1 cellular context compared by ENCODE assay signal in the genomic region with DNA sequence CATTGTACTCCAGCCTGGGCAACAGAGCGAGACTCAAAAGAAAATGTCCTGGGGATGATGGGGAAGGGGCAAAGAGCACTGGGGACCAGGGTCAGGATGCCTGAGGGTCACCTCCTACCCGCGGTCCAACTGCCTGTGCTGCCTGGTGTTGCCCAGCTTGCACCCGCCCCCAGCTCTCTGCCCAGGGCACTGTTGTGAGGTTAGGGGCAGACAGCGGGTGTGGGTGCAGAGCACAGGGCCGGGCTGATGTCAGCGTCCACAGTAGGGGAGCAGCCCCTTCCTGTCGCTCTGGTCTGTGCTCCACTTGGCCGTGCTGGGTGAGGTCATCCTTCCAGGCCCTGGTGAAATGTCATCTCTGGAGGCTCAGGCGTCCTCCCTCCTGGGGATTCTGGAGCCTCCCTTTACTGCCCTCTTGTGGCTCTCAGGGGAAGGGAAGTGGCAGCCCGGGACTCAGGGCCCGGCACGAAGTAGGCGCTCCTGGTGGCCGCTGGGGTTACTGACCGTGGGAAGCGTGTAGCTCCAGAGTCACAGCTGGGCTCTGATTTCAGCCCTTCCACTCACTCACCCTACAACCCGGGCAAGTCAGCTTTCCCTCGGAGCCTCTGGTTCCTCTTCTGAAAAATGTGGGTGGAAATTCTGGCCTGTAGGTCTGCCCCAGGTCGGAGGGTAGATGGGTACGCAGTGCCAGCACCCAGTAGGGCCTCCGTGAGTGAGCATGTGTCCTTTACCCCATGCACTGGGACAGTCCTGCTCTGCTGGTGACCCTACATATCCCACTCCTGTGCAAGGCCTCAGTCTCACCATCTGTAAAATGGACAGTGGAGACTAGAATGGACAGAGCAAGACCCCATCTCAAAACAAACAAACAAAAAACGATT.
TF ChIP-seq lines count a peak whose summit lies in the region.

No MANE protein-coding gene starts in this region.

TF ChIP-seq in GM12878, 131 proteins besides CTCF, POLR2A, EP300 and RAD21 (continued from another document and continues in another):
- peak; percentile 80 for TF ChIP-seq ZNF592 (IDR thresholded peaks at IDR 0.05)
- TF ChIP-seq POU2F2 (IDR thresholded peaks at IDR 0.05; ENCODE audit: borderline replicate concordance, low read depth, low read length), result 0 out of 3 replicates have a peak, but pooled peaks have one; percentile 44
- peak; percentile 36; the same call in 1 of the 2 replicates for TF ChIP-seq ZNF207 (IDR thresholded peaks at IDR 0.05; ENCODE audit: borderline replicate concordance)
- TF ChIP-seq SMAD1 (IDR thresholded peaks at IDR 0.05; ENCODE audit: low read depth, partially characterized antibody), result no peak
- TF ChIP-seq ZSCAN29 (IDR thresholded peaks at IDR 0.05), result no peak
- TF ChIP-seq ZNF217 (IDR thresholded peaks at IDR 0.05), result peak; percentile 14; the same call in 1 of the 2 replicates
- no peak for TF ChIP-seq IRF5 (IDR thresholded peaks at IDR 0.05; ENCODE audit: borderline replicate concordance)
- TF ChIP-seq CREM (IDR thresholded peaks at IDR 0.05; ENCODE audit: low read depth), result peak; percentile 27; the same call in 1 of the 2 replicates
- TF ChIP-seq CBX3 (IDR thresholded peaks at IDR 0.05; ENCODE audit: borderline replicate concordance, low read depth), result no peak
- peak; percentile 79 for TF ChIP-seq NR2F1 (conservative IDR thresholded peaks at IDR 0.05)
- peak; percentile 43 to 69; a peak in 2 of 4 replicates for TF ChIP-seq BHLHE40 (IDR thresholded peaks at IDR 0.05; ENCODE audit: borderline replicate concordance in 1 of 2, low read depth in 2 of 2, low read length in 1 of 2)
- TF ChIP-seq CHD2 (IDR thresholded peaks at IDR 0.05; ENCODE audit: borderline replicate concordance, low read depth, low read length), result no peak
- TF ChIP-seq RELA (IDR thresholded peaks at IDR 0.05; ENCODE audit: borderline replicate concordance, partially characterized antibody), result peak; percentile 40
- peak; percentile 93 for TF ChIP-seq MEF2B (IDR thresholded peaks at IDR 0.05; ENCODE audit: partially characterized antibody, poor library complexity, severe bottlenecking)
- 0 out of 2 replicates have a peak, but pooled peaks have one; percentile 25 for TF ChIP-seq MEF2A (IDR thresholded peaks at IDR 0.05; ENCODE audit: insufficient read depth, low read depth, low read length)
- TF ChIP-seq, protein P1, sequence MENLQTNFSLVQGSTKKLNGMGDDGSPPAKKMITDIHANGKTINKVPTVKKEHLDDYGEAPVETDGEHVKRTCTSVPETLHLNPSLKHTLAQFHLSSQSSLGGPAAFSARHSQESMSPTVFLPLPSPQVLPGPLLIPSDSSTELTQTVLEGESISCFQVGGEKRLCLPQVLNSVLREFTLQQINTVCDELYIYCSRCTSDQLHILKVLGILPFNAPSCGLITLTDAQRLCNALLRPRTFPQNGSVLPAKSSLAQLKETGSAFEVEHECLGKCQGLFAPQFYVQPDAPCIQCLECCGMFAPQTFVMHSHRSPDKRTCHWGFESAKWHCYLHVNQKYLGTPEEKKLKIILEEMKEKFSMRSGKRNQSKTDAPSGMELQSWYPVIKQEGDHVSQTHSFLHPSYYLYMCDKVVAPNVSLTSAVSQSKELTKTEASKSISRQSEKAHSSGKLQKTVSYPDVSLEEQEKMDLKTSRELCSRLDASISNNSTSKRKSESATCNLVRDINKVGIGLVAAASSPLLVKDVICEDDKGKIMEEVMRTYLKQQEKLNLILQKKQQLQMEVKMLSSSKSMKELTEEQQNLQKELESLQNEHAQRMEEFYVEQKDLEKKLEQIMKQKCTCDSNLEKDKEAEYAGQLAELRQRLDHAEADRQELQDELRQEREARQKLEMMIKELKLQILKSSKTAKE (IDR thresholded peaks at IDR 0.05; ENCODE audit: low read depth, poor library complexity, severe bottlenecking), result no peak
- no peak for TF ChIP-seq TCF12 (IDR thresholded peaks at IDR 0.05; ENCODE audit: low read depth, low read length)
- 0 out of 2 replicates have a peak, but pooled peaks have one; percentile 57 for TF ChIP-seq JUND (IDR thresholded peaks at IDR 0.05; ENCODE audit: low read depth, low read length)
- peak; percentile 78; the same call in 1 of the 2 replicates for TF ChIP-seq GATAD2B (conservative IDR thresholded peaks at IDR 0.05; ENCODE audit: low read depth)
- TF ChIP-seq SRF (IDR thresholded peaks at IDR 0.05; ENCODE audit: low read depth in 2 of 2, low read length in 2 of 2), result 0 out of 4 replicates have a peak, but pooled peaks of 1 of the 2 experiments have one; percentile 27
- TF ChIP-seq, protein P2, sequence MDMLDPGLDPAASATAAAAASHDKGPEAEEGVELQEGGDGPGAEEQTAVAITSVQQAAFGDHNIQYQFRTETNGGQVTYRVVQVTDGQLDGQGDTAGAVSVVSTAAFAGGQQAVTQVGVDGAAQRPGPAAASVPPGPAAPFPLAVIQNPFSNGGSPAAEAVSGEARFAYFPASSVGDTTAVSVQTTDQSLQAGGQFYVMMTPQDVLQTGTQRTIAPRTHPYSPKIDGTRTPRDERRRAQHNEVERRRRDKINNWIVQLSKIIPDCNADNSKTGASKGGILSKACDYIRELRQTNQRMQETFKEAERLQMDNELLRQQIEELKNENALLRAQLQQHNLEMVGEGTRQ (IDR thresholded peaks at IDR 0.05; ENCODE audit: borderline replicate concordance, low read depth, low read length), result no peak
- no peak for TF ChIP-seq FOXK2 (IDR thresholded peaks at IDR 0.05)
- TF ChIP-seq, protein P3, sequence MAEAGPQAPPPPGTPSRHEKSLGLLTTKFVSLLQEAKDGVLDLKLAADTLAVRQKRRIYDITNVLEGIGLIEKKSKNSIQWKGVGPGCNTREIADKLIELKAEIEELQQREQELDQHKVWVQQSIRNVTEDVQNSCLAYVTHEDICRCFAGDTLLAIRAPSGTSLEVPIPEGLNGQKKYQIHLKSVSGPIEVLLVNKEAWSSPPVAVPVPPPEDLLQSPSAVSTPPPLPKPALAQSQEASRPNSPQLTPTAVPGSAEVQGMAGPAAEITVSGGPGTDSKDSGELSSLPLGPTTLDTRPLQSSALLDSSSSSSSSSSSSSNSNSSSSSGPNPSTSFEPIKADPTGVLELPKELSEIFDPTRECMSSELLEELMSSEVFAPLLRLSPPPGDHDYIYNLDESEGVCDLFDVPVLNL (IDR thresholded peaks at IDR 0.05; ENCODE audit: low read depth, low read length), result 0 out of 2 replicates have a peak, but pooled peaks have one; percentile 10
- TF ChIP-seq NR2C1 (IDR thresholded peaks at IDR 0.05), result no peak
- TF ChIP-seq ZZZ3 (IDR thresholded peaks at IDR 0.05; ENCODE audit: control insufficient read depth, insufficient read length, low read depth), result no peak
- 0 out of 2 replicates have a peak, but pooled peaks have one; percentile 21 for TF ChIP-seq ZNF24 (IDR thresholded peaks at IDR 0.05)
- TF ChIP-seq SREBF1 (IDR thresholded peaks at IDR 0.05; ENCODE audit: low read length), result no peak
- TF ChIP-seq GABPA (IDR thresholded peaks at IDR 0.05; ENCODE audit: low read depth), result no peak
- no peak for TF ChIP-seq NFIC (IDR thresholded peaks at IDR 0.05; ENCODE audit: low read depth, low read length)
- TF ChIP-seq RAD51 (IDR thresholded peaks at IDR 0.05), result no peak
- peak; percentile 39; the same call in 1 of the 2 replicates for TF ChIP-seq BACH1 (IDR thresholded peaks at IDR 0.05; ENCODE audit: borderline replicate concordance)
- TF ChIP-seq EED (IDR thresholded peaks at IDR 0.05; ENCODE audit: low read depth), result peak; percentile 88
- TF ChIP-seq CEBPZ (IDR thresholded peaks at IDR 0.05; ENCODE audit: low read depth, low read length), result no peak
- peak; percentile 82 for TF ChIP-seq SMARCA5 (IDR thresholded peaks at IDR 0.05)
- TF ChIP-seq IKZF1 (conservative IDR thresholded peaks at IDR 0.05), result peak; percentile 91
- TF ChIP-seq, protein P4, sequence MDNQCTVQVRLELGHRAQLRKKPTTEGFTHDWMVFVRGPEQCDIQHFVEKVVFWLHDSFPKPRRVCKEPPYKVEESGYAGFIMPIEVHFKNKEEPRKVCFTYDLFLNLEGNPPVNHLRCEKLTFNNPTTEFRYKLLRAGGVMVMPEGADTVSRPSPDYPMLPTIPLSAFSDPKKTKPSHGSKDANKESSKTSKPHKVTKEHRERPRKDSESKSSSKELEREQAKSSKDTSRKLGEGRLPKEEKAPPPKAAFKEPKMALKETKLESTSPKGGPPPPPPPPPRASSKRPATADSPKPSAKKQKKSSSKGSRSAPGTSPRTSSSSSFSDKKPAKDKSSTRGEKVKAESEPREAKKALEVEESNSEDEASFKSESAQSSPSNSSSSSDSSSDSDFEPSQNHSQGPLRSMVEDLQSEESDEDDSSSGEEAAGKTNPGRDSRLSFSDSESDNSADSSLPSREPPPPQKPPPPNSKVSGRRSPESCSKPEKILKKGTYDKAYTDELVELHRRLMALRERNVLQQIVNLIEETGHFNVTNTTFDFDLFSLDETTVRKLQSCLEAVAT (IDR thresholded peaks at IDR 0.05), result no peak
- TF ChIP-seq PBX3 (IDR thresholded peaks at IDR 0.05; ENCODE audit: insufficient replicate concordance, low read depth, low read length), result no peak
- peak; percentile 58 for TF ChIP-seq CREB1 (IDR thresholded peaks at IDR 0.05; ENCODE audit: low read depth)
